Comparison of ENCODE assay signal across 21 cellular contexts in genomic region chr18:12867724-12868123, GRCh38. TPM values are rescaled to one million over a fixed set of nuclear protein-coding genes. Genes with fewer than 3 reads are reported as not detected.
DNase-seq lines count a peak whose midpoint lies in the region; ATAC-seq, FAIRE-seq and TF ChIP-seq lines count a peak whose summit lies in the region.
"Had no signal": no experiment of that assay in that cellular context is flagged by ENCODE, and none has a peak within 500 bp of the region (broad histone marks: within the 10 kb centered on the region; RNA-seq: fewer than 3 reads in every experiment).

No MANE protein-coding gene starts in this region.

- peaks cover 16% of the 10 kb centered on the region for H3K36me3 Mint-ChIP-seq in activated CD4-positive, alpha-beta memory T cell treated with anti-CD3 and anti-CD28 coated beads, Interleukin-2, amount 10 ng/mL, durations not matched to agents 7 days and 5 days (ENCODE audit: low read depth)
- H3K36me3 Mint-ChIP-seq in activated CD4-positive, alpha-beta memory T cell treated with anti-CD3 and anti-CD28 coated beads for 36 hours = peaks cover 6% of the 10 kb centered on the region

- H3K4me1 Mint-ChIP-seq in activated CD4-positive, alpha-beta memory T cell treated with anti-CD3 and anti-CD28 coated beads, Interleukin-2, amount 10 ng/mL, durations not matched to agents 7 days and 5 days = peaks cover 31% of the 10 kb centered on the region
- peaks cover 33% of the 10 kb centered on the region for H3K4me1 Mint-ChIP-seq in activated CD4-positive, alpha-beta memory T cell treated with anti-CD3 and anti-CD28 coated beads for 36 hours (ENCODE audit: low read depth)

- H3K79me2 ChIP-seq in K562 (ENCODE audit: control insufficient read depth, insufficient read depth, low read length) = peaks cover 61% of the 10 kb centered on the region

- no peak overlapping the region for H2AFZ ChIP-seq in K562 (ENCODE audit: low read depth, low read length)

- no TSS peak for BruUV-seq in K562 (replicated peaks; lab: Mats Ljungman, UMichigan)

- POLR2A ChIA-PET in activated CD4-positive, alpha-beta memory T cell treated with anti-CD3 and anti-CD28 coated beads, Interleukin-2, amount 10 ng/mL, durations not matched to agents 7 days and 5 days (lab: Charles Lee) = interaction anchor here (2.5 kb wide), 1 partner anchor 15 kb away, joined by 15 read pairs; the partner anchor contains the start of gene PTPN2
- POLR2A ChIA-PET in activated CD4-positive, alpha-beta memory T cell treated with anti-CD3 and anti-CD28 coated beads for 36 hours (lab: Charles Lee) = no interaction called here
- POLR2A ChIA-PET in K562 (lab: Yijun Ruan, JAX) = interaction anchor here (1.6 to 3.0 kb wide), 2 partner anchors 12 to 14 kb away, joined by 5 to 12 read pairs; no protein-coding TSS in a partner anchor

- H3K9me3 ChIP-seq in K562 (replicated peaks; ENCODE audit: control insufficient read depth, insufficient read depth, low read depth, low read length) (no peaks in the 10 kb centered on the region), body of pancreas (no peaks in the 10 kb centered on the region)
- H3K9me3 ChIP-seq: ascending aorta, BE2C, heart right ventricle, lower lobe of right lung had no signal

- intact Hi-C loops in activated CD4-positive, alpha-beta memory T cell treated with anti-CD3 and anti-CD28 coated beads for 36 hours (cut with micrococcal nuclease) = no loop called here
- intact Hi-C loops in K562 (cut with micrococcal nuclease) (no loop called here), body of pancreas (cut with DNase I) (no loop called here)

- peak; percentile 19 for FAIRE-seq in K562 (lab: Jason Lieb, UNC)
- FAIRE-seq: endometrium, G401.6 had no signal

- H3K36me3 ChIP-seq in K562 (ENCODE audit: control insufficient read depth, insufficient read depth, low read length) (no peaks in the 10 kb centered on the region; the same call in 2 of the 3 replicates), body of pancreas (replicated peaks in 1 of 2; ENCODE audit: insufficient read depth in 1 of 2, low read depth in 2 of 2) (no peaks in the 10 kb centered on the region)
- H3K36me3 ChIP-seq: ascending aorta, BE2C, heart right ventricle, lower lobe of right lung had no signal

- peaks cover 2 to 4% of the 10 kb centered on the region in 2 experiments; a peak in 3 of 5 replicates for H3K4me1 ChIP-seq in K562 (replicated peaks in 1 of 2; ENCODE audit: control insufficient read depth in 2 of 2, insufficient read depth in 2 of 2, low read length in 2 of 2)
- H3K4me1 ChIP-seq in body of pancreas = peaks cover 9% of the 10 kb centered on the region
- H3K4me1 ChIP-seq: ascending aorta, BE2C had no signal

- H3K4me3 ChIP-seq in K562 = no peak overlapping the region
- no peak overlapping the region for H3K4me3 ChIP-seq in body of pancreas
- H3K4me3 ChIP-seq: ascending aorta, heart right ventricle, lower lobe of right lung had no signal

- peak overlapping the region; percentile 2 for H3K27ac Mint-ChIP-seq in activated CD4-positive, alpha-beta memory T cell treated with anti-CD3 and anti-CD28 coated beads, Interleukin-2, amount 10 ng/mL, durations not matched to agents 7 days and 5 days
- no peak overlapping the region for H3K27ac Mint-ChIP-seq in activated CD4-positive, alpha-beta memory T cell treated with anti-CD3 and anti-CD28 coated beads for 36 hours

- no peaks in the 10 kb centered on the region for H3K27me3 ChIP-seq in K562 (ENCODE audit: control insufficient read depth in 2 of 2, insufficient read depth in 2 of 2, low read length in 2 of 2)
- H3K27me3 ChIP-seq in body of pancreas = no peaks in the 10 kb centered on the region
- H3K27me3 ChIP-seq: ascending aorta, BE2C, heart right ventricle had no signal

- no peak for TF ChIP-seq CTCF in K562 (IDR thresholded peaks at IDR 0.05 in 2 of 3, conservative IDR thresholded peaks at IDR 0.05 in 1 of 3; ENCODE audit: insufficient read depth in 2 of 3, low read depth in 1 of 3, low read length in 3 of 3)
- no peak for TF ChIP-seq CTCF in body of pancreas (IDR thresholded peaks at IDR 0.05)

- H3K9ac ChIP-seq in K562 (ENCODE audit: insufficient read depth in 1 of 2, low read depth in 2 of 2, low read length in 2 of 2) = no peak overlapping the region

- H3K27ac ChIP-seq in K562 (ENCODE audit: extremely low read depth, low read depth, low read length) (peak overlapping the region; percentile 15; the same call in 1 of the 3 replicates), body of pancreas (no peak overlapping the region)
- H3K27ac ChIP-seq: ascending aorta, lower lobe of right lung had no signal

- in situ Hi-C loops in K562 (cut with MboI) = no loop called here

- no peaks in the 10 kb centered on the region for H3K9me1 ChIP-seq in K562 (ENCODE audit: control insufficient read depth, insufficient read depth, low read length)

- H3K4me3 Mint-ChIP-seq in activated CD4-positive, alpha-beta memory T cell treated with anti-CD3 and anti-CD28 coated beads, Interleukin-2, amount 10 ng/mL, durations not matched to agents 7 days and 5 days = no peak overlapping the region
- H3K4me3 Mint-ChIP-seq in activated CD4-positive, alpha-beta memory T cell treated with anti-CD3 and anti-CD28 coated beads for 36 hours = no peak overlapping the region

- no peaks in the 10 kb centered on the region for H4K20me1 ChIP-seq in K562 (replicated peaks; ENCODE audit: control insufficient read depth, insufficient read depth, low read length)

- WGBS in K562 (ENCODE audit: insufficient coverage, low coverage, missing lambda C conversion rate) = 50% methylated on average over 2 of the region's 2 CpGs
- WGBS in body of pancreas, 2 donors = 66 to 71% methylated on average over 2 of the region's 2 CpGs

- no peak for TF ChIP-seq EP300 in K562 (IDR thresholded peaks at IDR 0.05; ENCODE audit: low read length)

- CTCF ChIA-PET in activated CD4-positive, alpha-beta memory T cell treated with anti-CD3 and anti-CD28 coated beads, Interleukin-2, amount 10 ng/mL, durations not matched to agents 7 days and 5 days (lab: Charles Lee) = no interaction called here
- CTCF ChIA-PET in activated CD4-positive, alpha-beta memory T cell treated with anti-CD3 and anti-CD28 coated beads for 36 hours (lab: Charles Lee) = interaction anchor here (1.3 kb wide), 1 partner anchor 9 kb away, joined by 3 read pairs; no protein-coding TSS in a partner anchor
- CTCF ChIA-PET in K562 (lab: Yijun Ruan, JAX; ENCODE audit: low intra/inter-chr PET ratio) = no interaction called here

- no peak overlapping the region for H3K4me2 ChIP-seq in K562 (ENCODE audit: insufficient read depth, low read length)

- TF ChIP-seq POLR2A in K562 (conservative IDR thresholded peaks at IDR 0.05) (no peak), body of pancreas (IDR thresholded peaks at IDR 0.05) (no peak)

- H3K27me3 Mint-ChIP-seq in activated CD4-positive, alpha-beta memory T cell treated with anti-CD3 and anti-CD28 coated beads, Interleukin-2, amount 10 ng/mL, durations not matched to agents 7 days and 5 days = no peaks in the 10 kb centered on the region
- H3K27me3 Mint-ChIP-seq in activated CD4-positive, alpha-beta memory T cell treated with anti-CD3 and anti-CD28 coated beads for 36 hours = no peaks in the 10 kb centered on the region

- TF ChIP-seq RAD21 in K562 (CRISPR knock-in tag; conservative IDR thresholded peaks at IDR 0.05 in 1 of 2, IDR thresholded peaks at IDR 0.05 in 1 of 2) = no peak

- no peaks in the 10 kb centered on the region for H3K9me3 Mint-ChIP-seq in activated CD4-positive, alpha-beta memory T cell treated with anti-CD3 and anti-CD28 coated beads, Interleukin-2, amount 10 ng/mL, durations not matched to agents 7 days and 5 days
- no peaks in the 10 kb centered on the region for H3K9me3 Mint-ChIP-seq in activated CD4-positive, alpha-beta memory T cell treated with anti-CD3 and anti-CD28 coated beads for 36 hours

- no peak for DNase-seq in activated CD4-positive, alpha-beta memory T cell treated with anti-CD3 and anti-CD28 coated beads, Interleukin-2, amount 10 ng/mL, durations not matched to agents 7 days and 5 days
- no peak for DNase-seq in activated CD4-positive, alpha-beta memory T cell treated with anti-CD3 and anti-CD28 coated beads for 36 hours
- DNase-seq in K562 (ENCODE audit: extremely low read depth in 1 of 4, low spot score in 3 of 4) (no peak), body of pancreas (no peak), mesenteric fat pad (ENCODE audit: low spot score) (no peak), SKM-1 (lab: John Stamatoyannopoulos, UW; ENCODE audit: unreplicated experiment) (no peak)
- DNase-seq: 8988T; activated naive CD4-positive, alpha-beta T cell treated with anti-CD3 and anti-CD28 coated beads, Interleukin-2, amount 50 U/mL, for 16 hours; activated T-cell treated with anti-CD3 and anti-CD28 coated beads, Interleukin-2, amount 50 U/mL, for 1 hour; BE2C; heart right ventricle; lower lobe of right lung; NCI-H2081; posterior cingulate gyrus had no signal

- ATAC-seq in HG02870 (IDR thresholded peaks at IDR 0.05; ENCODE audit: unreplicated experiment) = peak; percentile 81
- peak; percentile 13; the same call in 1 of the 3 replicates for ATAC-seq in K562
- no peak for ATAC-seq in body of pancreas
- no peak for ATAC-seq in GM21390 (IDR thresholded peaks at IDR 0.05; ENCODE audit: unreplicated experiment)
- ATAC-seq: HCT116, heart right ventricle, lower lobe of right lung, Right ventricle myocardium inferior had no signal

RNA-seq across cellular contexts. Expression of gene PTPN2, which starts 16.3 kb away (rescaled TPM):
- 10 to 100 TPM; 82.9 to 90.8 TPM for total RNA-seq in activated CD4-positive, alpha-beta memory T cell treated with anti-CD3 and anti-CD28 coated beads, Interleukin-2, amount 10 ng/mL, durations not matched to agents 7 days and 5 days
- 10 to 100 TPM; 68.8 to 73.3 TPM for total RNA-seq in activated CD4-positive, alpha-beta memory T cell treated with anti-CD3 and anti-CD28 coated beads for 36 hours
- total RNA-seq in K562 (2011; cell fraction: chromatin; rRNA removed; ENCODE audit: low replicate concordance) = 18.9 and 43.2 TPM in 2 replicates
- total RNA-seq in K562 (2011; cell fraction: nucleolus; rRNA removed) = 13.0 and 20.3 TPM in 2 replicates
- total RNA-seq in K562 (2011; cell fraction: nucleoplasm; rRNA removed) = 23.4 and 36.6 TPM in 2 replicates
- 33.1 and 38.3 TPM in 2 replicates for total RNA-seq in K562 (2014; rRNA removed)
- total RNA-seq in K562 (2014; rRNA removed; fragmentation: Illumina TruSeq; extraction: Trizol) = 56.4 and 67.9 TPM in 2 replicates
- 63.6 and 66.4 TPM in 2 replicates for total RNA-seq in K562 (2015; rRNA removed; fragmentation: Illumina TruSeq; extraction: Trizol)
- 37.6 and 40.3 TPM in 2 replicates for total RNA-seq in K562 (2021)
- polyA plus RNA-seq in K562 (2011; rRNA removed) = 39.9 and 44.8 TPM in 2 replicates
- polyA plus RNA-seq in K562 (2011; cell fraction: cytosol; rRNA removed) = 7.5 and 17.5 TPM in 2 replicates
- polyA plus RNA-seq in K562 (2011; cell fraction: nucleus; rRNA removed) = 15.5 and 21.0 TPM in 2 replicates
- 36.4 and 37.3 TPM in 2 replicates for polyA plus RNA-seq in K562 (2012)
- 48.1 and 58.3 TPM in 2 replicates for polyA plus RNA-seq in K562 (2014; fragmentation: Illumina TruSeq; extraction: Trizol)
- polyA plus RNA-seq in K562 (2014; fragmentation: Nextera tagmentation; extraction: Ambion mirVana) = 10 to 100 TPM; 36.6 to 46.3 TPM
- 35.0 and 43.8 TPM in 2 replicates for polyA plus RNA-seq in K562 (2014; rRNA removed)
- 46.7 and 65.3 TPM in 2 replicates for polyA minus RNA-seq in K562 (2011; rRNA and poly(A)+ RNA removed)
- polyA minus RNA-seq in K562 (2011; cell fraction: cytosol; rRNA and poly(A)+ RNA removed) = 14.0 and 24.8 TPM in 2 replicates
- polyA minus RNA-seq in K562 (2011; cell fraction: nucleus; rRNA and poly(A)+ RNA removed) = 11.2 and 19.8 TPM in 2 replicates
- total RNA-seq in body of pancreas = 10 to 100 TPM; 22.7 to 34.2 TPM
- 33.8 TPM for total RNA-seq in mesenteric fat pad

Comparison
In these comparisons a context has a peak if more than half of its experiments do, and no peak if none do; other contexts are left out.
1. ATAC-seq: peak in HG02870 (single experiment) and K562 (single experiment); none in body of pancreas (single experiment) and GM21390 (single experiment).